1 cellular context compared by ENCODE assay signal in genomic region chr3:14631687-14632444, GRCh38.
TF ChIP-seq lines count a peak whose summit lies in the region.

No MANE protein-coding gene starts in this region.

TF ChIP-seq in HepG2, 621 proteins besides CTCF, POLR2A, EP300 and RAD21 (continued from another document and continues in another):
- TF ChIP-seq SNAPC5 (CRISPR knock-in tag; IDR thresholded peaks at IDR 0.05; ENCODE audit: borderline replicate concordance) (no peak), TBX2 (CRISPR knock-in tag; IDR thresholded peaks at IDR 0.05; ENCODE audit: borderline replicate concordance) (0 out of 2 replicates have a peak, but pooled peaks have one; percentile 16), TBX3 (IDR thresholded peaks at IDR 0.05; ENCODE audit: borderline replicate concordance) (no peak), THAP11 (CRISPR knock-in tag; IDR thresholded peaks at IDR 0.05) (peak; percentile 50; the same call in 1 of the 2 replicates), NFIB (CRISPR knock-in tag; IDR thresholded peaks at IDR 0.05; ENCODE audit: borderline replicate concordance) (no peak), XBP1 (CRISPR knock-in tag; IDR thresholded peaks at IDR 0.05) (no peak), TCF7 (IDR thresholded peaks at IDR 0.05; ENCODE audit: low read depth) (no peak), SAP130 (CRISPR knock-in tag; IDR thresholded peaks at IDR 0.05; ENCODE audit: low read depth) (peak; percentile 32; the same call in 1 of the 2 replicates), MLX (CRISPR knock-in tag; IDR thresholded peaks at IDR 0.05) (no peak), RAD51 (IDR thresholded peaks at IDR 0.05; ENCODE audit: borderline replicate concordance) (no peak), GMEB1 (CRISPR knock-in tag; IDR thresholded peaks at IDR 0.05; ENCODE audit: borderline replicate concordance) (no peak), ELF1 (CRISPR knock-in tag; IDR thresholded peaks at IDR 0.05) (no peak), MIXL1 (CRISPR knock-in tag; IDR thresholded peaks at IDR 0.05) (no peak), FOXP1 (IDR thresholded peaks at IDR 0.05) (no peak), FOXP1 (CRISPR knock-in tag; IDR thresholded peaks at IDR 0.05) (peak; percentile 75), SOX5 (CRISPR knock-in tag; IDR thresholded peaks at IDR 0.05; ENCODE audit: borderline replicate concordance) (no peak), NCOA2 (CRISPR knock-in tag; IDR thresholded peaks at IDR 0.05) (peak; percentile 6; the same call in 1 of the 2 replicates), ZNF557 (CRISPR knock-in tag; IDR thresholded peaks at IDR 0.05) (no peak), USF2 (IDR thresholded peaks at IDR 0.05; ENCODE audit: low read depth, low read length) (no peak), USF2 (CRISPR knock-in tag; IDR thresholded peaks at IDR 0.05; ENCODE audit: borderline replicate concordance) (no peak), DPF2 (CRISPR knock-in tag; IDR thresholded peaks at IDR 0.05; ENCODE audit: borderline replicate concordance, low read depth) (0 out of 2 replicates have a peak, but pooled peaks have one; percentile 30), FOXA3 (CRISPR knock-in tag; IDR thresholded peaks at IDR 0.05) (peak; percentile 90), TAF15 (IDR thresholded peaks at IDR 0.05; ENCODE audit: low read depth, low read length, poor library complexity, severe bottlenecking) (no peak), BCLAF1 (IDR thresholded peaks at IDR 0.05) (no peak), RBM39 (IDR thresholded peaks at IDR 0.05; ENCODE audit: low read depth, low read length, poor library complexity, severe bottlenecking) (no peak), SATB2 (CRISPR knock-in tag; IDR thresholded peaks at IDR 0.05) (0 out of 2 replicates have a peak, but pooled peaks have one; percentile 73), HDAC1 (CRISPR knock-in tag; IDR thresholded peaks at IDR 0.05) (peak; percentile 45), RARA (CRISPR knock-in tag; IDR thresholded peaks at IDR 0.05) (0 out of 2 replicates have a peak, but pooled peaks have one; percentile 22), ZNF276 (CRISPR knock-in tag; IDR thresholded peaks at IDR 0.05; ENCODE audit: low read depth) (no peak), ARID5B (CRISPR knock-in tag; IDR thresholded peaks at IDR 0.05) (peak; percentile 71), ZNF296 (CRISPR knock-in tag; conservative IDR thresholded peaks at IDR 0.05) (no peak), ZNF558 (CRISPR knock-in tag; IDR thresholded peaks at IDR 0.05; ENCODE audit: borderline replicate concordance) (no peak), CBX1 (IDR thresholded peaks at IDR 0.05; ENCODE audit: low read depth) (no peak), MAFG (CRISPR knock-in tag; IDR thresholded peaks at IDR 0.05) (no peak), RFX5 (IDR thresholded peaks at IDR 0.05; ENCODE audit: low read depth, low read length) (no peak), PAXIP1 (CRISPR knock-in tag; conservative IDR thresholded peaks at IDR 0.05) (peak; percentile 65), AKAP8 (CRISPR knock-in tag; IDR thresholded peaks at IDR 0.05) (no peak), GPBP1L1 (CRISPR knock-in tag; IDR thresholded peaks at IDR 0.05) (no peak), ZBTB44 (CRISPR knock-in tag; IDR thresholded peaks at IDR 0.05) (no peak), KMT2B (CRISPR knock-in tag; IDR thresholded peaks at IDR 0.05) (no peak), SALL1 (CRISPR knock-in tag; IDR thresholded peaks at IDR 0.05) (0 out of 2 replicates have a peak, but pooled peaks have one; percentile 24), EEA1 (CRISPR knock-in tag; IDR thresholded peaks at IDR 0.05; ENCODE audit: borderline replicate concordance) (no peak), ZNF10 (CRISPR knock-in tag; IDR thresholded peaks at IDR 0.05; ENCODE audit: borderline replicate concordance, low read depth) (no peak), FOXK1 (CRISPR knock-in tag; IDR thresholded peaks at IDR 0.05; ENCODE audit: borderline replicate concordance, low read depth) (peak; percentile 45; the same call in 1 of the 2 replicates), CBFB (CRISPR knock-in tag; IDR thresholded peaks at IDR 0.05) (0 out of 2 replicates have a peak, but pooled peaks have one; percentile 26)
